ENCODE assay signal across 1 cellular context in the genomic region with DNA sequence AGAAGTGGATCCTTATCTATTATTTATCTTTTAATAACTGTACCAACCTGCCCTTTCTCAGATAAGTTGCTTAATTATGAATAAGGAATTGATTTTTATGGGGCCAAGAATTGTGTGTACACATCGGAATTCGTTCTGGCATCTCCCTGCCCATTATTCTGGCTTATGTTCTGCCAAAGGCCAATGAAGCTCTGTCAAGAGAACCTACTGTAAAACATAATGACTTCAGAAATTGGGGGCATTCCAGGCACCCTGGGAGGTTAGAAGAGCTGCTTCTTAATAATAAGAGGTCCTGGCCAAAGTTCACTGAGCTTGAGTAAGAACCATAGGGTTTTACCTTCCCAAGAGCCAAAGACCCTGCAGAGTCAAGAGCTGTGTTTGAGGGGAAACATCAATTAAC.
TF ChIP-seq lines count a peak whose summit lies in the region.

No MANE protein-coding gene starts in this region.

TF ChIP-seq in Ishikawa, 13 proteins besides CTCF, POLR2A, EP300 and RAD21 (continued from another document):
- TF ChIP-seq, protein P1, sequence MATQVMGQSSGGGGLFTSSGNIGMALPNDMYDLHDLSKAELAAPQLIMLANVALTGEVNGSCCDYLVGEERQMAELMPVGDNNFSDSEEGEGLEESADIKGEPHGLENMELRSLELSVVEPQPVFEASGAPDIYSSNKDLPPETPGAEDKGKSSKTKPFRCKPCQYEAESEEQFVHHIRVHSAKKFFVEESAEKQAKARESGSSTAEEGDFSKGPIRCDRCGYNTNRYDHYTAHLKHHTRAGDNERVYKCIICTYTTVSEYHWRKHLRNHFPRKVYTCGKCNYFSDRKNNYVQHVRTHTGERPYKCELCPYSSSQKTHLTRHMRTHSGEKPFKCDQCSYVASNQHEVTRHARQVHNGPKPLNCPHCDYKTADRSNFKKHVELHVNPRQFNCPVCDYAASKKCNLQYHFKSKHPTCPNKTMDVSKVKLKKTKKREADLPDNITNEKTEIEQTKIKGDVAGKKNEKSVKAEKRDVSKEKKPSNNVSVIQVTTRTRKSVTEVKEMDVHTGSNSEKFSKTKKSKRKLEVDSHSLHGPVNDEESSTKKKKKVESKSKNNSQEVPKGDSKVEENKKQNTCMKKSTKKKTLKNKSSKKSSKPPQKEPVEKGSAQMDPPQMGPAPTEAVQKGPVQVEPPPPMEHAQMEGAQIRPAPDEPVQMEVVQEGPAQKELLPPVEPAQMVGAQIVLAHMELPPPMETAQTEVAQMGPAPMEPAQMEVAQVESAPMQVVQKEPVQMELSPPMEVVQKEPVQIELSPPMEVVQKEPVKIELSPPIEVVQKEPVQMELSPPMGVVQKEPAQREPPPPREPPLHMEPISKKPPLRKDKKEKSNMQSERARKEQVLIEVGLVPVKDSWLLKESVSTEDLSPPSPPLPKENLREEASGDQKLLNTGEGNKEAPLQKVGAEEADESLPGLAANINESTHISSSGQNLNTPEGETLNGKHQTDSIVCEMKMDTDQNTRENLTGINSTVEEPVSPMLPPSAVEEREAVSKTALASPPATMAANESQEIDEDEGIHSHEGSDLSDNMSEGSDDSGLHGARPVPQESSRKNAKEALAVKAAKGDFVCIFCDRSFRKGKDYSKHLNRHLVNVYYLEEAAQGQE (IDR thresholded peaks at IDR 0.05; ENCODE audit: low read depth) = no peak
- TF ChIP-seq TEAD4 (IDR thresholded peaks at IDR 0.05) (peak; percentile 78), TCF12 (IDR thresholded peaks at IDR 0.05; ENCODE audit: low read depth) (peak; percentile 64), CREB1 (IDR thresholded peaks at IDR 0.05; ENCODE audit: low read depth) (no peak), CEBPB (IDR thresholded peaks at IDR 0.05) (no peak)
